In the genomic region with DNA sequence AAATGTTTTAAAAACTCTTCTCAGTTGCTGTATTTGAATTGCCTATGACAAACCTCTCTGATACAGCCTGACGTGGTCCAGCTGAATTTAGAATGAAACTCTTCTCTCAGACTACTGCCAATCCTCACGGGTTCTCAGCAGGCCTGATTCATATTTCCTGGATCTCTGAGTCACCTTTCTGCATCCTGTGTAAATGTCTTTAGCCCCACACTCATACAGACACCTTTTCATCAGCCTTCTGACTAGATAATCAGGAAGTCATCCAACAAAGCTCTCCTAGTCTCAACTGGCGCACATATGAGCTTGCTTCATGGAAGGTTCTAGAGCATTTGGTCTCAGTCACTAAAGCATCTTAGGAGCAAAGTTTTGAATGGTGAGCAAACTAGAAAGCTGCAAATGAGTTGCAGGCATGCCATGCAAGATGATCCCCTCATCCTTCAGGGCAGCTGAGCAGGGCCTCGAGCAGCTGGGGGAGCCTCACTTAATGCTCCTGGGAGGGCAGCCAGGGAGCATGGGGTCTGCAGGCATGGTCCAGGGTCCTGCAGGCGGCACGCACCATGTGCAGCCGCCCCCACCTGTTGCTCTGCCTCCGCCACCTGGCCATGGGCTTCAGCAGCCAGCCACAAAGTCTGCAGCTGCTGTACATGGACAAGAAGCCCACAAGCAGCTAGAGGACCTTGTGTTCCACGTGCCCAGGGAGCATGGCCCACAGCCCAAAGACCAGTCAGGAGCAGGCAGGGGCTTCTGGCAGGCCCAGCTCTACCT, we compare ENCODE assay signal across 1 cellular context.
TF ChIP-seq lines count a peak whose summit lies in the region.

No MANE protein-coding gene starts in this region.

TF ChIP-seq in HCT116, 20 proteins besides CTCF, POLR2A, EP300 and RAD21 (continued from another document):
- TF ChIP-seq CBX3 (IDR thresholded peaks at IDR 0.05; ENCODE audit: low read depth) (peak; percentile 63; the same call in 1 of the 2 replicates), MAX (IDR thresholded peaks at IDR 0.05) (peak; percentile 52; the same call in 1 of the 2 replicates), EGR1 (IDR thresholded peaks at IDR 0.05; ENCODE audit: low read depth) (no peak)
